ENCODE assay signal across 18 cellular contexts in genomic region chr2:72273384-72273783, GRCh38.
DNase-seq lines count a peak whose midpoint lies in the region; ATAC-seq, FAIRE-seq and TF ChIP-seq lines count a peak whose summit lies in the region.
"Had no signal": no experiment of that assay in that cellular context is flagged by ENCODE, and none has a peak within 500 bp of the region (broad histone marks: within the 10 kb centered on the region; RNA-seq: fewer than 3 reads in every experiment).

No MANE protein-coding gene starts in this region.

- no peak overlapping the region for H4K91ac ChIP-seq in mesenchymal stem cell (ENCODE audit: low read length)

- no peak overlapping the region for H2BK15ac ChIP-seq in mesenchymal stem cell (ENCODE audit: low read depth, poor library complexity, severe bottlenecking)

- H3K79me1 ChIP-seq in mesenchymal stem cell (replicated peaks; ENCODE audit: low read length, poor library complexity, severe bottlenecking), result peaks cover 5% of the 10 kb centered on the region

- intact Hi-C loops in PC-9 (cut with micrococcal nuclease; ENCODE audit: unreplicated experiment) (no loop called here), uterus (cut with DNase I; ENCODE audit: low total_unique reads) (no loop called here)

- DNase-seq in A549 (ENCODE audit: low read depth in 1 of 2, low spot score in 1 of 2) (peak in 1 of 2 experiments; percentile 93), PC-9 (peak in 1 of 2 experiments; percentile 69), left kidney (ENCODE audit: low read depth, low spot score) (peak; percentile 54), progenitor cell of endocrine pancreas (ENCODE audit: low spot score, unreplicated experiment) (no peak), uterus (no peak), mesenchymal stem cell (no peak), NCI-H1694 treated with DMSO at 0.1 percent for 48 hours (lab: John Stamatoyannopoulos, UW) (no peak)
- DNase-seq: ACHN; CD4-positive, CD25-positive, alpha-beta regulatory T cell; DMS79; HCEC 1CT; HFFc6 had no signal

- H3K27ac ChIP-seq in A549 (peak overlapping the region; percentile 77 to 79), PC-9 (peak overlapping the region; percentile 57), uterus (no peak overlapping the region), mesenchymal stem cell (ENCODE audit: low read length, poor library complexity, severe bottlenecking) (no peak overlapping the region)
- H3K27ac ChIP-seq: 22Rv1; BLaER1 treated with 17β-estradiol and CSF1 and Interleukin-3, amounts not matched to agents 10 nM and 100 nM; HL-60 had no signal

- H3K4me3 ChIP-seq in A549, result no peak overlapping the region
- H3K4me3 ChIP-seq in PC-9, result no peak overlapping the region
- no peak overlapping the region for H3K4me3 ChIP-seq in uterus
- no peak overlapping the region for H3K4me3 ChIP-seq in mesenchymal stem cell (ENCODE audit: insufficient read depth in 1 of 2, low read depth in 1 of 2, low read length in 2 of 2)
- H3K4me3 ChIP-seq: BLaER1 treated with 17β-estradiol and CSF1 and Interleukin-3, amounts not matched to agents 10 nM and 100 nM had no signal

- H3K9me3 Mint-ChIP-seq in progenitor cell of endocrine pancreas (ENCODE audit: low read depth), result no peaks in the 10 kb centered on the region
- H3K9me3 Mint-ChIP-seq: HFFc6 had no signal

- BruUV-seq in PC-9 (replicated peaks; lab: Mats Ljungman, UMichigan), result no TSS peak

- TF ChIP-seq CTCF in A549 (IDR thresholded peaks at IDR 0.05), result no peak
- no peak for TF ChIP-seq CTCF in PC-9 (conservative IDR thresholded peaks at IDR 0.05)
- no peak for TF ChIP-seq CTCF in progenitor cell of endocrine pancreas (IDR thresholded peaks at IDR 0.05; ENCODE audit: unreplicated experiment)
- TF ChIP-seq CTCF in uterus (IDR thresholded peaks at IDR 0.05), result no peak

- H3K14ac ChIP-seq in mesenchymal stem cell (ENCODE audit: low read length in 2 of 2), result no peak overlapping the region

- H2BK5ac ChIP-seq in mesenchymal stem cell (ENCODE audit: low read depth, low read length, poor library complexity, severe bottlenecking), result no peak overlapping the region

- H2AK5ac ChIP-seq in mesenchymal stem cell (ENCODE audit: low read length, severe bottlenecking), result no peak overlapping the region

- no peaks in the 10 kb centered on the region for H3K27me3 Mint-ChIP-seq in progenitor cell of endocrine pancreas
- H3K27me3 Mint-ChIP-seq: CD4-positive, CD25-positive, alpha-beta regulatory T cell had no signal

- no peak overlapping the region for H2BK12ac ChIP-seq in mesenchymal stem cell (ENCODE audit: low read length in 2 of 2)

- H3K36me3 Mint-ChIP-seq in progenitor cell of endocrine pancreas (ENCODE audit: insufficient read depth), result peaks cover 2% of the 10 kb centered on the region

- H4K8ac ChIP-seq in mesenchymal stem cell (ENCODE audit: low read length), result no peak overlapping the region

- peak; percentile 77 for FAIRE-seq in A549 (lab: Jason Lieb, UNC)
- FAIRE-seq: GM12891, H1 had no signal

- H3K4me2 ChIP-seq in A549 (peak overlapping the region; percentile 66), PC-9 (peak overlapping the region; percentile 21; the same call in 1 of the 2 replicates), mesenchymal stem cell (ENCODE audit: low read length, poor library complexity, severe bottlenecking) (no peak overlapping the region)
- H3K4me2 ChIP-seq: BLaER1 treated with 17β-estradiol and CSF1 and Interleukin-3, amounts not matched to agents 10 nM and 100 nM had no signal

- CTCF ChIA-PET in A549 (lab: Yijun Ruan, JAX) (no interaction called here), PC-9 (lab: Charles Lee) (no interaction called here)

- ATAC-seq in A549 (peak; percentile 44 to 71; a peak in 5 of 6 replicates), esophagus mucosa (no peak)

- H3K27me3 ChIP-seq in PC-9 (ENCODE audit: insufficient read depth, low read depth), result no peaks in the 10 kb centered on the region
- H3K27me3 ChIP-seq in uterus, result no peaks in the 10 kb centered on the region
- no peaks in the 10 kb centered on the region for H3K27me3 ChIP-seq in mesenchymal stem cell (ENCODE audit: control insufficient read depth in 1 of 2, insufficient read depth in 1 of 2, low read length in 2 of 2)
- H3K27me3 ChIP-seq: BLaER1 treated with 17β-estradiol and CSF1 and Interleukin-3, amounts not matched to agents 10 nM and 100 nM had no signal

- H2AFZ ChIP-seq in PC-9, result no peak overlapping the region
- no peak overlapping the region for H2AFZ ChIP-seq in mesenchymal stem cell (ENCODE audit: low read depth, low read length)

- no peaks in the 10 kb centered on the region for H4K20me1 ChIP-seq in PC-9 (ENCODE audit: insufficient read depth)
- H4K20me1 ChIP-seq: BLaER1 treated with 17β-estradiol and CSF1 and Interleukin-3, amounts not matched to agents 10 nM and 100 nM had no signal

- no peaks in the 10 kb centered on the region for H3K9me2 ChIP-seq in PC-9 (ENCODE audit: insufficient read depth)

- H3K4me1 ChIP-seq in A549 (peaks cover 91% of the 10 kb centered on the region), PC-9 (replicated peaks; ENCODE audit: insufficient read depth) (peaks cover 47% of the 10 kb centered on the region), uterus (peaks cover 0 to 3% of the 10 kb centered on the region in 2 donors), mesenchymal stem cell (ENCODE audit: control insufficient read depth, insufficient read depth, low read depth, low read length) (peaks cover 2% of the 10 kb centered on the region)

- no peak overlapping the region for H3K23ac ChIP-seq in mesenchymal stem cell (ENCODE audit: low read length in 2 of 2)

- H3K4ac ChIP-seq in mesenchymal stem cell (ENCODE audit: low read depth in 1 of 2, low read length in 2 of 2), result no peak overlapping the region

- WGBS in A549 (ENCODE audit: missing lambda C conversion rate), result 0% methylated on average over 1 of the region's 1 CpG
- WGBS in mesenchymal stem cell, result no CpG with 5 or more reads among the region's 1 CpG

- H3K4me1 Mint-ChIP-seq in progenitor cell of endocrine pancreas (ENCODE audit: low read depth), result peaks cover 62% of the 10 kb centered on the region
- H3K4me1 Mint-ChIP-seq: CD4-positive, CD25-positive, alpha-beta regulatory T cell had no signal

- H3K27ac Mint-ChIP-seq in progenitor cell of endocrine pancreas, result peak overlapping the region; percentile 74
- H3K27ac Mint-ChIP-seq: CD4-positive, CD25-positive, alpha-beta regulatory T cell; HFFc6 had no signal

- H3K36me3 ChIP-seq in PC-9 (ENCODE audit: low read depth) (no peaks in the 10 kb centered on the region; the same call in 1 of the 2 replicates), uterus (no peaks in the 10 kb centered on the region), mesenchymal stem cell (ENCODE audit: control insufficient read depth in 1 of 2, insufficient read depth in 2 of 2, low read depth in 1 of 2, low read length in 2 of 2) (no peaks in the 10 kb centered on the region)
- H3K36me3 ChIP-seq: BLaER1 treated with 17β-estradiol and CSF1 and Interleukin-3, amounts not matched to agents 10 nM and 100 nM had no signal

- H3K9ac ChIP-seq in mesenchymal stem cell (ENCODE audit: low read length), result no peak overlapping the region
- H3K9ac ChIP-seq: BLaER1 treated with 17β-estradiol and CSF1 and Interleukin-3, amounts not matched to agents 10 nM and 100 nM had no signal

- POLR2A ChIA-PET in A549 (lab: Yijun Ruan, JAX) (no interaction called here), PC-9 (lab: Charles Lee; ENCODE audit: unreplicated experiment) (no interaction called here)

- no peak overlapping the region for H3K4me3 Mint-ChIP-seq in progenitor cell of endocrine pancreas (ENCODE audit: low read depth)
- H3K4me3 Mint-ChIP-seq: CD4-positive, CD25-positive, alpha-beta regulatory T cell; HFFc6 had no signal

- TF ChIP-seq POLR2A in A549 (IDR thresholded peaks at IDR 0.05; ENCODE audit: low read length) (no peak), uterus (IDR thresholded peaks at IDR 0.05) (no peak)

- peak; percentile 16 to 31; a peak in 2 of 5 replicates for TF ChIP-seq RAD21 in A549 (conservative IDR thresholded peaks at IDR 0.05 in 1 of 2, IDR thresholded peaks at IDR 0.05 in 1 of 2)

- TF ChIP-seq EP300 in A549 (IDR thresholded peaks at IDR 0.05), result peak; percentile 57 to 71; a peak in 3 of 5 replicates

- H3K9me3 ChIP-seq in A549 (no peaks in the 10 kb centered on the region), PC-9 (ENCODE audit: insufficient read depth, low read depth) (no peaks in the 10 kb centered on the region), uterus (no peaks in the 10 kb centered on the region), mesenchymal stem cell (ENCODE audit: control insufficient read depth, low read length) (no peaks in the 10 kb centered on the region)
- H3K9me3 ChIP-seq: BLaER1 treated with 17β-estradiol and CSF1 and Interleukin-3, amounts not matched to agents 10 nM and 100 nM had no signal

- no peak overlapping the region for H2BK120ac ChIP-seq in mesenchymal stem cell (ENCODE audit: low read depth, low read length)

- H3K79me2 ChIP-seq in PC-9 (ENCODE audit: low read depth), result no peaks in the 10 kb centered on the region

- H3K18ac ChIP-seq in mesenchymal stem cell (ENCODE audit: low read depth in 1 of 2, low read length in 2 of 2), result no peak overlapping the region

- peaks cover 16% of the 10 kb centered on the region for H3F3A ChIP-seq in PC-9 (ENCODE audit: insufficient read depth, low read depth)

TF ChIP-seq in A549, 52 proteins besides CTCF, POLR2A, EP300 and RAD21 (continues in another document):
- TF ChIP-seq ZC3H11A (IDR thresholded peaks at IDR 0.05) (no peak; the same call in 1 of the 2 replicates), RFX5 (IDR thresholded peaks at IDR 0.05) (no peak), CHD4 (IDR thresholded peaks at IDR 0.05; ENCODE audit: borderline replicate concordance) (no peak), USF2 (IDR thresholded peaks at IDR 0.05) (no peak), PHF8 (IDR thresholded peaks at IDR 0.05; ENCODE audit: borderline replicate concordance, low read depth) (no peak), NFE2L2 (conservative IDR thresholded peaks at IDR 0.05; ENCODE audit: low read length) (peak; percentile 47), HOXB13 (CRISPR knock-in tag; IDR thresholded peaks at IDR 0.05; ENCODE audit: low read depth) (no peak), CEBPB (IDR thresholded peaks at IDR 0.05) (peak; percentile 44 to 51; a peak in 3 of 4 replicates), CBX8 (IDR thresholded peaks at IDR 0.05) (no peak), JUNB (IDR thresholded peaks at IDR 0.05) (no peak), HES2 (IDR thresholded peaks at IDR 0.05) (no peak), ZNF302 (CRISPR knock-in tag; IDR thresholded peaks at IDR 0.05) (no peak)

Comparison
In these comparisons a context has a peak if more than half of its experiments do, and no peak if none do; other contexts are left out.
1. H3K27ac ChIP-seq: peak in A549 (2 of 2) and PC-9 (single experiment); none in uterus (0 of 2) and mesenchymal stem cell (single experiment).